In the genomic region with DNA sequence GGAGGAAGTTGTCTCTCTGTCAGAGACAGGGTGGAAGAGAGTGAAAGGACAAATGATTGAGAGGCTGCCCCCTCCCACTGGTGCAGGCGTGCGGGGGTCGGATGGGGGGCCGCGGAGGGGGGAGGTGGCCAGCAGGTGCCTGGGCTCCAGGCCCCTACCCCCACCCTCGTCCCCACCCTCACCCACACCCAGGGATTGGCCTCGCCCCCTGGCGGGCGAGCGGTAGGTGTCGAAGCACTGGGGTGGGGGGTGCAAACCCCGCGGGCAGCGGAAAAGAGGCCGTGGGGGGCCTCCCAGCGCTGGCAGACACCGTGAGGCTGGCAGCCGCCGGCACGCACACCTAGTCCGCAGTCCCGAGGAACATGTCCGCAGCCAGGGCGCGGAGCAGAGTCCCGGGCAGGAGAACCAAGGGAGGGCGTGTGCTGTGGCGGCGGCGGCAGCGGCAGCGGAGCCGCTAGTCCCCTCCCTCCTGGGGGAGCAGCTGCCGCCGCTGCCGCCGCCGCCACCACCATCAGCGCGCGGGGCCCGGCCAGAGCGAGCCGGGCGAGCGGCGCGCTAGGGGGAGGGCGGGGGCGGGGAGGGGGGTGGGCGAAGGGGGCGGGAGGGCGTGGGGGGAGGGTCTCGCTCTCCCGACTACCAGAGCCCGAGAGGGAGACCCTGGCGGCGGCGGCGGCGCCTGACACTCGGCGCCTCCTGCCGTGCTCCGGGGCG, we compare ENCODE assay signal across 8 cellular contexts. TPM values are rescaled to one million over a fixed set of nuclear protein-coding genes. Genes with fewer than 3 reads are reported as not detected.
DNase-seq lines count a peak whose midpoint lies in the region; ATAC-seq and TF ChIP-seq lines count a peak whose summit lies in the region.

A gene (plus strand): TSS at position 682 of the 711 bp plus-strand sequence. CDS start 32 bp downstream, outside the sequence.

- peak; percentile 66 for DNase-seq in GDM1 (lab: John Stamatoyannopoulos, UW)
- peak; percentile 85 to 87 for DNase-seq in Kasumi-1 (lab: John Stamatoyannopoulos, UW)
- DNase-seq in SW480 (ENCODE audit: low spot score), result peak; percentile 61
- peak; percentile 84 for DNase-seq in activated naive CD8-positive, alpha-beta T cell treated with anti-CD3 and anti-CD28 coated beads, Interleukin-2, amount 50 U/mL, for 24 hours
- DNase-seq in cardiac septum (ENCODE audit: low spot score), result peak; percentile 92
- DNase-seq in posterior cingulate gyrus, result peak; percentile 71 to 97 (median 80)
- DNase-seq in upper lobe of right lung, result peak; percentile 93

- H3K27ac Mint-ChIP-seq in activated naive CD8-positive, alpha-beta T cell treated with anti-CD3 and anti-CD28 coated beads, Interleukin-2, amount 50 U/mL, for 24 hours, result peak within 1 kb of the TSS; percentile 89

- no peaks in the 10 kb centered on the region for H3K9me3 ChIP-seq in upper lobe of right lung

- peaks cover 45% of the 10 kb centered on the region for H3K4me1 ChIP-seq in upper lobe of right lung

- H3K27me3 Mint-ChIP-seq in activated naive CD8-positive, alpha-beta T cell treated with anti-CD3 and anti-CD28 coated beads, Interleukin-2, amount 50 U/mL, for 24 hours, result no peaks in the 10 kb centered on the region

- peak; percentile 66 for TF ChIP-seq CTCF in upper lobe of right lung (IDR thresholded peaks at IDR 0.05)

- peak within 1 kb of the TSS; percentile 93 for H3K27ac ChIP-seq in upper lobe of right lung

- H3K4me1 Mint-ChIP-seq in activated naive CD8-positive, alpha-beta T cell treated with anti-CD3 and anti-CD28 coated beads, Interleukin-2, amount 50 U/mL, for 24 hours, result peaks cover 49% of the 10 kb centered on the region

- no peaks in the 10 kb centered on the region for H3K27me3 ChIP-seq in upper lobe of right lung

- no peaks in the 10 kb centered on the region for H3K36me3 ChIP-seq in upper lobe of right lung

- ATAC-seq in GM21723 (IDR thresholded peaks at IDR 0.05; ENCODE audit: unreplicated experiment), result peak; percentile 54
- ATAC-seq in activated naive CD8-positive, alpha-beta T cell treated with anti-CD3 and anti-CD28 coated beads, Interleukin-2, amount 50 U/mL, for 24 hours, result peak; percentile 70
- ATAC-seq in upper lobe of right lung, result peak; percentile 87

- peak within 1 kb of the TSS; percentile 61 for H3K4me3 ChIP-seq in upper lobe of right lung

- no peaks in the 10 kb centered on the region for H3K9me3 Mint-ChIP-seq in activated naive CD8-positive, alpha-beta T cell treated with anti-CD3 and anti-CD28 coated beads, Interleukin-2, amount 50 U/mL, for 24 hours

- no peaks in the 10 kb centered on the region for H3K36me3 Mint-ChIP-seq in activated naive CD8-positive, alpha-beta T cell treated with anti-CD3 and anti-CD28 coated beads, Interleukin-2, amount 50 U/mL, for 24 hours (ENCODE audit: low read depth)

- intact Hi-C loops in cardiac septum (cut with DNase I) (loop anchor here (1.0 to 5.0 kb wide), 6 partner anchors 15 to 153 kb away; a partner anchor contains a TSS), posterior cingulate gyrus (cut with DNase I) (loop anchor here (1.0 to 5.0 kb wide), 4 partner anchors 93 to 153 kb away; a partner anchor contains a TSS), upper lobe of right lung (cut with DNase I) (no loop called here)

- H3K4me3 Mint-ChIP-seq in activated naive CD8-positive, alpha-beta T cell treated with anti-CD3 and anti-CD28 coated beads, Interleukin-2, amount 50 U/mL, for 24 hours, result peak within 1 kb of the TSS; percentile 90

RNA-seq across cellular contexts. Expression of the gene that starts here (rescaled TPM):
- total RNA-seq in cardiac septum (51.3 TPM), upper lobe of right lung (52.6 TPM)

Comparison
In these comparisons a context has a peak if more than half of its experiments do, and no peak if none do; other contexts are left out.
1. Peak in every context shown above with its lines: DNase-seq, ATAC-seq, H3K4me3 ChIP-seq and H3K27ac ChIP-seq.